27 cellular contexts compared by ENCODE assay signal in the genomic region with DNA sequence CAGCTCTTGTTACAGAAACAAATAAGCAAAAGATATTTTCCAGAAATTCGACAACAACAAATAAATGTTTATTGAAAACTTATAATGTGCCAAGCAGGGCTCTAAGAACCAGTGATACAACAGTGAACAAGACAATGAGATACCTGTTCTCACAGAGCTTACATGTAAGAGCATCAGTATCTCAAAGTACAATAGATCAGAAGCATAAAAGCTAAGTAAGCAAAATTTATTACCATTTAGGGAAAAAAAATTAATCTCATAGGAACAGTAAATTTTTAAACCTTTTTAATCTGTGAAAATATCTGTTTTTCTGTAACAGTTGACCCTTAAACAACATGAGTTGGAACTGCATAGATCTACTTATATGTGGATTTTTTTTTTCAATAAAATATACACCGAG. TPM values are rescaled to one million over a fixed set of nuclear protein-coding genes. Genes with fewer than 3 reads are reported as not detected.
DNase-seq lines count a peak whose midpoint lies in the region; ATAC-seq, FAIRE-seq and TF ChIP-seq lines count a peak whose summit lies in the region.
"Had no signal": no experiment of that assay in that cellular context is flagged by ENCODE, and none has a peak within 500 bp of the region (broad histone marks: within the 10 kb centered on the region; RNA-seq: fewer than 3 reads in every experiment).

No MANE protein-coding gene starts in this region.

- ATAC-seq in HepG2, result no peak
- ATAC-seq in right lobe of liver, result no peak
- no peak for ATAC-seq in central memory CD8-positive, alpha-beta T cell (replicated peaks; ENCODE audit: extremely low read depth, poor library complexity, severe bottlenecking)
- ATAC-seq in HG03045 (IDR thresholded peaks at IDR 0.05; ENCODE audit: unreplicated experiment), result no peak
- ATAC-seq in GM19397 (IDR thresholded peaks at IDR 0.05; ENCODE audit: unreplicated experiment), result no peak
- ATAC-seq: GM12878 had no signal

- H3K27ac ChIP-seq in HepG2 (ENCODE audit: extremely low read length, insufficient read depth, low read length) (no peak overlapping the region), right lobe of liver (no peak overlapping the region)
- H3K27ac ChIP-seq: 22Rv1; BLaER1 treated with 17β-estradiol and CSF1 and Interleukin-3, amounts not matched to agents 10 nM and 100 nM; GM23248 had no signal

- H3K4me2 ChIP-seq in HepG2 (ENCODE audit: low read depth, low read length), result 0 out of 2 replicates have a peak overlapping the region, but pooled peaks have one; percentile 1
- H3K4me2 ChIP-seq: BLaER1 treated with 17β-estradiol and CSF1 and Interleukin-3, amounts not matched to agents 10 nM and 100 nM had no signal

- peaks cover 53% of the 10 kb centered on the region for H3K4me1 Mint-ChIP-seq in central memory CD8-positive, alpha-beta T cell

- H3K4me3 ChIP-seq in HepG2 (replicated peaks in 1 of 3; ENCODE audit: insufficient read depth in 1 of 3, low read depth in 2 of 3, low read length in 3 of 3) (no peak overlapping the region), right lobe of liver (no peak overlapping the region)
- H3K4me3 ChIP-seq: BLaER1 treated with 17β-estradiol and CSF1 and Interleukin-3, amounts not matched to agents 10 nM and 100 nM; GM12878; GM23248 had no signal

- intact Hi-C loops in HepG2 (cut with micrococcal nuclease; ENCODE audit: unreplicated experiment), result no loop called here
- intact Hi-C loops in right lobe of liver (cut with DNase I), result loop anchor here in 1 of 2 donors (10.0 kb wide), 1 partner anchor 64 kb away; no protein-coding TSS in a partner anchor

- H3K27me3 Mint-ChIP-seq in central memory CD8-positive, alpha-beta T cell, result no peaks in the 10 kb centered on the region
- H3K27me3 Mint-ChIP-seq: CD4-positive, alpha-beta memory T cell had no signal

- TF ChIP-seq POLR2A in HepG2 (IDR thresholded peaks at IDR 0.05; ENCODE audit: insufficient read depth in 1 of 2, low read depth in 2 of 2, low read length in 2 of 2) (no peak), right lobe of liver (IDR thresholded peaks at IDR 0.05) (no peak)

- H4K20me1 ChIP-seq in HepG2 (ENCODE audit: insufficient read depth, low read length), result peaks cover 9% of the 10 kb centered on the region; the same call in 1 of the 2 replicates

- no peaks in the 10 kb centered on the region for H3K9me3 Mint-ChIP-seq in central memory CD8-positive, alpha-beta T cell

- DNase-seq in HepG2 (ENCODE audit: low spot score) (peak; percentile 42), right lobe of liver (no peak), D721Med (ENCODE audit: insufficient read length, low spot score) (no peak), NCI-H748 (lab: John Stamatoyannopoulos, UW; ENCODE audit: unreplicated experiment) (no peak)
- DNase-seq in central memory CD8-positive, alpha-beta T cell (ENCODE audit: low spot score in 2 of 2), result no peak
- DNase-seq: ACHN; AML-193; BE2C; Calu3; CD4-positive, alpha-beta memory T cell; COR-L47; DMS153; DMS79; EL; GDM1; GM23248; H7; HCEC 1CT had no signal

- no peak for FAIRE-seq in HepG2 (lab: Jason Lieb, UNC)
- peak; percentile 25 for FAIRE-seq in D721Med (lab: Jason Lieb, UNC)
- FAIRE-seq: A204.1, GM12878, GM19239, H1 had no signal

- peak overlapping the region; percentile 20 for H3K27ac Mint-ChIP-seq in central memory CD8-positive, alpha-beta T cell (ENCODE audit: low read depth)

- no peak for TF ChIP-seq RAD21 in HepG2 (CRISPR knock-in tag; IDR thresholded peaks at IDR 0.05)

- POLR2A ChIA-PET in HepG2 (lab: Yijun Ruan, JAX), result interaction anchor here (1.3 kb wide), 1 partner anchor 21 kb away, joined by 3 read pairs; a partner anchor contains a TSS

- in situ Hi-C loops in HepG2 (cut with HindIII; ENCODE audit: extremely low pct_ligation_motif_present, low pct_unique_long_range_greater_than_20kb), result no loop called here

- no peak for TF ChIP-seq CTCF in HepG2 (CRISPR knock-in tag; IDR thresholded peaks at IDR 0.05)
- TF ChIP-seq CTCF in right lobe of liver (IDR thresholded peaks at IDR 0.05), result no peak
- no peak for TF ChIP-seq CTCF in D721Med (IDR thresholded peaks at IDR 0.05; ENCODE audit: insufficient read depth, missing control alignments)

- BruUV-seq in HepG2 (replicated peaks; lab: Mats Ljungman, UMichigan), result no TSS peak

- H3K36me3 ChIP-seq in HepG2 (replicated peaks in 1 of 2; ENCODE audit: control insufficient read depth in 1 of 2, insufficient read depth in 2 of 2, low read length in 2 of 2) (no peaks in the 10 kb centered on the region), right lobe of liver (no peaks in the 10 kb centered on the region)
- H3K36me3 ChIP-seq: BE2C had no signal

- peaks cover 7% of the 10 kb centered on the region for H3K36me3 Mint-ChIP-seq in central memory CD8-positive, alpha-beta T cell (ENCODE audit: insufficient read depth)

- no peak overlapping the region for H3K4me3 Mint-ChIP-seq in central memory CD8-positive, alpha-beta T cell
- H3K4me3 Mint-ChIP-seq: CD14-positive monocyte had no signal

- WGBS in HepG2 (ENCODE audit: low lambda C conversion rate), result 69% methylated on average over 2 of the region's 2 CpGs
- 96% methylated on average over 2 of the region's 2 CpGs for WGBS in right lobe of liver (ENCODE audit: insufficient coverage, low coverage, low lambda C conversion rate, missing lambda C conversion rate)

- no peak overlapping the region for H3K9ac ChIP-seq in HepG2 (ENCODE audit: insufficient read depth, low read depth, low read length)
- H3K9ac ChIP-seq: BLaER1 treated with 17β-estradiol and CSF1 and Interleukin-3, amounts not matched to agents 10 nM and 100 nM; GM23248 had no signal

- no peak overlapping the region for H2AFZ ChIP-seq in HepG2 (ENCODE audit: low read length)
- H2AFZ ChIP-seq: GM23248 had no signal

- H3K9me3 ChIP-seq in HepG2 (ENCODE audit: low read length) (no peaks in the 10 kb centered on the region), right lobe of liver (no peaks in the 10 kb centered on the region)
- H3K9me3 ChIP-seq: BE2C had no signal

- H3K79me2 ChIP-seq in HepG2 (ENCODE audit: insufficient read depth, low read length), result peaks cover 83% of the 10 kb centered on the region

- no peak for TF ChIP-seq EP300 in HepG2 (IDR thresholded peaks at IDR 0.05; ENCODE audit: low read depth in 2 of 2, low read length in 2 of 2)
- no peak for TF ChIP-seq EP300 in HepG2 (CRISPR knock-in tag; IDR thresholded peaks at IDR 0.05; ENCODE audit: borderline replicate concordance)

- H3K4me1 ChIP-seq in HepG2 (ENCODE audit: insufficient read depth, low read length) (peaks cover 29% of the 10 kb centered on the region), right lobe of liver (peaks cover 0 to 6% (median 2%) of the 10 kb centered on the region in 4 donors)
- H3K4me1 ChIP-seq: BE2C had no signal

- CTCF ChIA-PET in HepG2 (lab: Yijun Ruan, JAX; ENCODE audit: low intra/inter-chr PET ratio, low total read pairs), result no interaction called here

- H3K27me3 ChIP-seq in HepG2 (ENCODE audit: control insufficient read depth in 1 of 2, insufficient read depth in 2 of 2, low read length in 2 of 2), result no peaks in the 10 kb centered on the region
- no peaks in the 10 kb centered on the region for H3K27me3 ChIP-seq in right lobe of liver
- H3K27me3 ChIP-seq: BE2C; BLaER1 treated with 17β-estradiol and CSF1 and Interleukin-3, amounts not matched to agents 10 nM and 100 nM had no signal

TF ChIP-seq in HepG2, 621 proteins besides CTCF, POLR2A, EP300 and RAD21 (continues in another document):
- TF ChIP-seq RARA (CRISPR knock-in tag; IDR thresholded peaks at IDR 0.05), result no peak
- TF ChIP-seq, protein P1, sequence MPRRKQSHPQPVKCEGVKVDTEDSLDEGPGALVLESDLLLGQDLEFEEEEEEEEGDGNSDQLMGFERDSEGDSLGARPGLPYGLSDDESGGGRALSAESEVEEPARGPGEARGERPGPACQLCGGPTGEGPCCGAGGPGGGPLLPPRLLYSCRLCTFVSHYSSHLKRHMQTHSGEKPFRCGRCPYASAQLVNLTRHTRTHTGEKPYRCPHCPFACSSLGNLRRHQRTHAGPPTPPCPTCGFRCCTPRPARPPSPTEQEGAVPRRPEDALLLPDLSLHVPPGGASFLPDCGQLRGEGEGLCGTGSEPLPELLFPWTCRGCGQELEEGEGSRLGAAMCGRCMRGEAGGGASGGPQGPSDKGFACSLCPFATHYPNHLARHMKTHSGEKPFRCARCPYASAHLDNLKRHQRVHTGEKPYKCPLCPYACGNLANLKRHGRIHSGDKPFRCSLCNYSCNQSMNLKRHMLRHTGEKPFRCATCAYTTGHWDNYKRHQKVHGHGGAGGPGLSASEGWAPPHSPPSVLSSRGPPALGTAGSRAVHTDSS (CRISPR knock-in tag; conservative IDR thresholded peaks at IDR 0.05), result no peak
- TF ChIP-seq, protein P2, sequence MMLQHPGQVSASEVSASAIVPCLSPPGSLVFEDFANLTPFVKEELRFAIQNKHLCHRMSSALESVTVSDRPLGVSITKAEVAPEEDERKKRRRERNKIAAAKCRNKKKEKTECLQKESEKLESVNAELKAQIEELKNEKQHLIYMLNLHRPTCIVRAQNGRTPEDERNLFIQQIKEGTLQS (CRISPR knock-in tag; IDR thresholded peaks at IDR 0.05), result no peak
- peak; percentile 93 for TF ChIP-seq MAFF (IDR thresholded peaks at IDR 0.05; ENCODE audit: low read depth, low read length)
- no peak for TF ChIP-seq ZNF644 (CRISPR knock-in tag; IDR thresholded peaks at IDR 0.05; ENCODE audit: low read depth)
- TF ChIP-seq KMT2B (CRISPR knock-in tag; IDR thresholded peaks at IDR 0.05), result no peak

RNA-seq across cellular contexts. Expression of a gene that starts 20.9 kb away (rescaled TPM):
- total RNA-seq in HepG2 (2016; rRNA removed; fragmentation: Illumina TruSeq; extraction: Trizol), result 27.2 and 37.8 TPM in 2 replicates
- total RNA-seq in HepG2 (2016; cell fraction: cytosol; rRNA removed; fragmentation: Illumina TruSeq; extraction: Trizol; ENCODE audit: low read depth), result 4.3 and 6.2 TPM in 2 replicates
- total RNA-seq in HepG2 (2016; cell fraction: insoluble cytoplasmic fraction; rRNA removed; fragmentation: Illumina TruSeq; extraction: Trizol), result 27.0 and 36.7 TPM in 2 replicates
- total RNA-seq in HepG2 (2016; cell fraction: membrane; rRNA removed; fragmentation: Illumina TruSeq; extraction: Trizol), result 8.7 and 9.5 TPM in 2 replicates
- total RNA-seq in HepG2 (2016; cell fraction: nucleus; rRNA removed; fragmentation: Illumina TruSeq; extraction: Trizol), result 38.5 and 44.6 TPM in 2 replicates
- polyA plus RNA-seq in HepG2 (2011; rRNA removed), result 5.9 and 10.5 TPM in 2 replicates
- polyA plus RNA-seq in HepG2 (2011; cell fraction: cytosol; rRNA removed), result 1.5 and 3.2 TPM in 2 replicates
- 7.3 and 8.0 TPM in 2 replicates for polyA plus RNA-seq in HepG2 (2011; cell fraction: nucleus; rRNA removed)
- polyA plus RNA-seq in HepG2 (2012), result 14.8 and 19.8 TPM in 2 replicates
- polyA plus RNA-seq in HepG2 (2016; cell fraction: cytosol; fragmentation: Illumina TruSeq; extraction: Trizol; ENCODE audit: low read depth), result 0.23 and 0.31 TPM in 2 replicates
- polyA plus RNA-seq in HepG2 (2016; cell fraction: insoluble cytoplasmic fraction; fragmentation: Illumina TruSeq; extraction: Trizol; ENCODE audit: low read depth), result 27.9 and 29.2 TPM in 2 replicates
- 1.2 and 1.7 TPM in 2 replicates for polyA plus RNA-seq in HepG2 (2016; cell fraction: membrane; fragmentation: Illumina TruSeq; extraction: Trizol; ENCODE audit: low read depth)
- polyA plus RNA-seq in HepG2 (2016; cell fraction: nucleus; fragmentation: Illumina TruSeq; extraction: Trizol; ENCODE audit: insufficient read depth, low read depth), result 39.5 and 43.8 TPM in 2 replicates
- polyA minus RNA-seq in HepG2 (2011; rRNA and poly(A)+ RNA removed; ENCODE audit: low replicate concordance), result 5.9 and 10.2 TPM in 2 replicates
- polyA minus RNA-seq in HepG2 (2011; cell fraction: cytosol; rRNA and poly(A)+ RNA removed), result 12.1 and 13.3 TPM in 2 replicates
- 80.5 and 92.5 TPM in 2 replicates for polyA minus RNA-seq in HepG2 (2011; cell fraction: nucleus; rRNA and poly(A)+ RNA removed)
- 10 to 100 TPM; 17.1 to 23.2 (median 21.6) TPM for total RNA-seq in right lobe of liver
